ENCODE assay signal across 1 cellular context in the genomic region with DNA sequence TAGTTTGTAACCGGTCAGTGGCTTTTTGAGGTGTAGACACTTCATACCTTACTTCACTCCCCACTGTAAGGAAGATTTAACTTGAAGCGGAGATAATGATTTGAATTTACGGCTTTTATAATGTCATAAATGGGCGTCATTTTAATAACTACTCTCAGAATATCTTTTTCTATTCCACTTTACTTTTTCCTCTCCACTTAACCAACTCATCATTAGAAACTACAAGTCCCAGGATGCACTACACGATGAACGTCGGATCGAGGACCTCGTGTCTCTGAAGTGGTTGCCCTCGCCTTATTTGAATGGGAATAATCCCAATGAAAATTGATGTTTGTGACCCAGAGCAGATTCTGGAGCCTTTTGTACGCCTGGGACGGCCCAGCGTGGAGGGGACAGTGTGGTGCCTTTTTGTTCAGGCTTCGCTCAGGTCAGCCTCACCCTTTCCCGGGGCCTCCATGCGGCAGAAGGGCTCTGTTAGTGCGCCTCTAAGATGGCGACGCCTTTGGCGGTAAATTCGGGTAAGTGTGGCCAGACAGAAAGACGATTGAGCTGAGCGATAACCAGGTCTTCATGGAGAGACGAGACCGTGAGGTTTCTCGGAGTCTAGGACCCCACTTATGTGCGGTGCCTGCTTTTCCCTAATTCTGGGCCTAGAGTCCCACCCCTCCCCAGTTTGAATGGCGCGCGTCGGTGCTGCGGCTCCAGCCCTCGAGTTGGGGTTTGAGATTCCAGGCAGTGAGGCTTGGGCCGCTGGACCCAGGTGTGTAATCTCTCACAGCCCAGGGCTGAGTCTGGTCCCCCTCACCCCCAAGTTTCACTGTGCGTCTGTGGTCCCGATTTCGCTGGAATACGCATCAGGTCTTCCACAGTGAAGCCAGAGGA.
TF ChIP-seq lines count a peak whose summit lies in the region.

A gene with protein sequence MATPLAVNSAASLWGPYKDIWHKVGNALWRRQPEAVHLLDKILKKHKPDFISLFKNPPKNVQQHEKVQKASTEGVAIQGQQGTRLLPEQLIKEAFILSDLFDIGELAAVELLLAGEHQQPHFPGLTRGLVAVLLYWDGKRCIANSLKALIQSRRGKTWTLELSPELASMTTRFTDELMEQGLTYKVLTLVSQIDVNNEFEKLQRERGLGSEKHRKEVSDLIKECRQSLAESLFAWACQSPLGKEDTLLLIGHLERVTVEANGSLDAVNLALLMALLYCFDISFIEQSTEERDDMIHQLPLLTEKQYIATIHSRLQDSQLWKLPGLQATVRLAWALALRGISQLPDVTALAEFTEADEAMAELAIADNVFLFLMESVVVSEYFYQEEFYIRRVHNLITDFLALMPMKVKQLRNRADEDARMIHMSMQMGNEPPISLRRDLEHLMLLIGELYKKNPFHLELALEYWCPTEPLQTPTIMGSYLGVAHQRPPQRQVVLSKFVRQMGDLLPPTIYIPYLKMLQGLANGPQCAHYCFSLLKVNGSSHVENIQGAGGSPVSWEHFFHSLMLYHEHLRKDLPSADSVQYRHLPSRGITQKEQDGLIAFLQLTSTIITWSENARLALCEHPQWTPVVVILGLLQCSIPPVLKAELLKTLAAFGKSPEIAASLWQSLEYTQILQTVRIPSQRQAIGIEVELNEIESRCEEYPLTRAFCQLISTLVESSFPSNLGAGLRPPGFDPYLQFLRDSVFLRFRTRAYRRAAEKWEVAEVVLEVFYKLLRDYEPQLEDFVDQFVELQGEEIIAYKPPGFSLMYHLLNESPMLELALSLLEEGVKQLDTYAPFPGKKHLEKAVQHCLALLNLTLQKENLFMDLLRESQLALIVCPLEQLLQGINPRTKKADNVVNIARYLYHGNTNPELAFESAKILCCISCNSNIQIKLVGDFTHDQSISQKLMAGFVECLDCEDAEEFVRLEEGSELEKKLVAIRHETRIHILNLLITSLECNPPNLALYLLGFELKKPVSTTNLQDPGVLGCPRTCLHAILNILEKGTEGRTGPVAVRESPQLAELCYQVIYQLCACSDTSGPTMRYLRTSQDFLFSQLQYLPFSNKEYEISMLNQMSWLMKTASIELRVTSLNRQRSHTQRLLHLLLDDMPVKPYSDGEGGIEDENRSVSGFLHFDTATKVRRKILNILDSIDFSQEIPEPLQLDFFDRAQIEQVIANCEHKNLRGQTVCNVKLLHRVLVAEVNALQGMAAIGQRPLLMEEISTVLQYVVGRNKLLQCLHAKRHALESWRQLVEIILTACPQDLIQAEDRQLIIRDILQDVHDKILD (N-terminal part only) (plus strand): TSS at position 463 of the 882 bp plus-strand sequence. CDS start 28 bp downstream, at position 491.

TF ChIP-seq in HepG2, 621 proteins besides CTCF, POLR2A, EP300 and RAD21 (continued from another document and continues in another):
- TF ChIP-seq ZNF280D (CRISPR knock-in tag; IDR thresholded peaks at IDR 0.05), result no peak
- TF ChIP-seq ZNF770 (CRISPR knock-in tag; IDR thresholded peaks at IDR 0.05), result peak; percentile 63; the same call in 1 of the 2 replicates
- TF ChIP-seq, protein P1, sequence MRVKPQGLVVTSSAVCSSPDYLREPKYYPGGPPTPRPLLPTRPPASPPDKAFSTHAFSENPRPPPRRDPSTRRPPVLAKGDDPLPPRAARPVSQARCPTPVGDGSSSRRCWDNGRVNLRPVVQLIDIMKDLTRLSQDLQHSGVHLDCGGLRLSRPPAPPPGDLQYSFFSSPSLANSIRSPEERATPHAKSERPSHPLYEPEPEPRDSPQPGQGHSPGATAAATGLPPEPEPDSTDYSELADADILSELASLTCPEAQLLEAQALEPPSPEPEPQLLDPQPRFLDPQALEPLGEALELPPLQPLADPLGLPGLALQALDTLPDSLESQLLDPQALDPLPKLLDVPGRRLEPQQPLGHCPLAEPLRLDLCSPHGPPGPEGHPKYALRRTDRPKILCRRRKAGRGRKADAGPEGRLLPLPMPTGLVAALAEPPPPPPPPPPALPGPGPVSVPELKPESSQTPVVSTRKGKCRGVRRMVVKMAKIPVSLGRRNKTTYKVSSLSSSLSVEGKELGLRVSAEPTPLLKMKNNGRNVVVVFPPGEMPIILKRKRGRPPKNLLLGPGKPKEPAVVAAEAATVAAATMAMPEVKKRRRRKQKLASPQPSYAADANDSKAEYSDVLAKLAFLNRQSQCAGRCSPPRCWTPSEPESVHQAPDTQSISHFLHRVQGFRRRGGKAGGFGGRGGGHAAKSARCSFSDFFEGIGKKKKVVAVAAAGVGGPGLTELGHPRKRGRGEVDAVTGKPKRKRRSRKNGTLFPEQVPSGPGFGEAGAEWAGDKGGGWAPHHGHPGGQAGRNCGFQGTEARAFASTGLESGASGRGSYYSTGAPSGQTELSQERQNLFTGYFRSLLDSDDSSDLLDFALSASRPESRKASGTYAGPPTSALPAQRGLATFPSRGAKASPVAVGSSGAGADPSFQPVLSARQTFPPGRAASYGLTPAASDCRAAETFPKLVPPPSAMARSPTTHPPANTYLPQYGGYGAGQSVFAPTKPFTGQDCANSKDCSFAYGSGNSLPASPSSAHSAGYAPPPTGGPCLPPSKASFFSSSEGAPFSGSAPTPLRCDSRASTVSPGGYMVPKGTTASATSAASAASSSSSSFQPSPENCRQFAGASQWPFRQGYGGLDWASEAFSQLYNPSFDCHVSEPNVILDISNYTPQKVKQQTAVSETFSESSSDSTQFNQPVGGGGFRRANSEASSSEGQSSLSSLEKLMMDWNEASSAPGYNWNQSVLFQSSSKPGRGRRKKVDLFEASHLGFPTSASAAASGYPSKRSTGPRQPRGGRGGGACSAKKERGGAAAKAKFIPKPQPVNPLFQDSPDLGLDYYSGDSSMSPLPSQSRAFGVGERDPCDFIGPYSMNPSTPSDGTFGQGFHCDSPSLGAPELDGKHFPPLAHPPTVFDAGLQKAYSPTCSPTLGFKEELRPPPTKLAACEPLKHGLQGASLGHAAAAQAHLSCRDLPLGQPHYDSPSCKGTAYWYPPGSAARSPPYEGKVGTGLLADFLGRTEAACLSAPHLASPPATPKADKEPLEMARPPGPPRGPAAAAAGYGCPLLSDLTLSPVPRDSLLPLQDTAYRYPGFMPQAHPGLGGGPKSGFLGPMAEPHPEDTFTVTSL (CRISPR knock-in tag; IDR thresholded peaks at IDR 0.05; ENCODE audit: borderline replicate concordance), result no peak
- peak; percentile 79; the same call in 1 of the 2 replicates for TF ChIP-seq ZSCAN21 (CRISPR knock-in tag; IDR thresholded peaks at IDR 0.05; ENCODE audit: borderline replicate concordance)
- no peak for TF ChIP-seq EED (CRISPR knock-in tag; IDR thresholded peaks at IDR 0.05)
- 0 out of 2 replicates have a peak, but pooled peaks have one; percentile 66 for TF ChIP-seq ZNF317 (CRISPR knock-in tag; IDR thresholded peaks at IDR 0.05)
- no peak; the same call in 1 of the 2 replicates for TF ChIP-seq DDIT3 (CRISPR knock-in tag; IDR thresholded peaks at IDR 0.05)
- no peak for TF ChIP-seq FUBP1 (CRISPR knock-in tag; IDR thresholded peaks at IDR 0.05; ENCODE audit: borderline replicate concordance)
- peak; percentile 95 for TF ChIP-seq CREM (IDR thresholded peaks at IDR 0.05)
- TF ChIP-seq CREM (CRISPR knock-in tag; IDR thresholded peaks at IDR 0.05), result no peak
- TF ChIP-seq ZNF18 (CRISPR knock-in tag; IDR thresholded peaks at IDR 0.05; ENCODE audit: insufficient replicate concordance), result peak; percentile 82
- TF ChIP-seq, protein P2, sequence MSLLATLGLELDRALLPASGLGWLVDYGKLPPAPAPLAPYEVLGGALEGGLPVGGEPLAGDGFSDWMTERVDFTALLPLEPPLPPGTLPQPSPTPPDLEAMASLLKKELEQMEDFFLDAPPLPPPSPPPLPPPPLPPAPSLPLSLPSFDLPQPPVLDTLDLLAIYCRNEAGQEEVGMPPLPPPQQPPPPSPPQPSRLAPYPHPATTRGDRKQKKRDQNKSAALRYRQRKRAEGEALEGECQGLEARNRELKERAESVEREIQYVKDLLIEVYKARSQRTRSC (CRISPR knock-in tag; IDR thresholded peaks at IDR 0.05; ENCODE audit: low read depth), result no peak
- TF ChIP-seq ZBTB7B (CRISPR knock-in tag; IDR thresholded peaks at IDR 0.05), result peak; percentile 37; the same call in 1 of the 2 replicates
- TF ChIP-seq FOSL1 (CRISPR knock-in tag; IDR thresholded peaks at IDR 0.05; ENCODE audit: borderline replicate concordance), result no peak
- TF ChIP-seq NCOR1 (IDR thresholded peaks at IDR 0.05; ENCODE audit: borderline replicate concordance, low read length), result no peak; the same call in 1 of the 2 replicates
- TF ChIP-seq DRAP1 (CRISPR knock-in tag; IDR thresholded peaks at IDR 0.05), result peak; percentile 54; the same call in 1 of the 2 replicates
- no peak for TF ChIP-seq CREBL2 (CRISPR knock-in tag; IDR thresholded peaks at IDR 0.05; ENCODE audit: borderline replicate concordance)
- TF ChIP-seq GLI4 (CRISPR knock-in tag; IDR thresholded peaks at IDR 0.05; ENCODE audit: borderline replicate concordance), result no peak
- TF ChIP-seq, protein P3, sequence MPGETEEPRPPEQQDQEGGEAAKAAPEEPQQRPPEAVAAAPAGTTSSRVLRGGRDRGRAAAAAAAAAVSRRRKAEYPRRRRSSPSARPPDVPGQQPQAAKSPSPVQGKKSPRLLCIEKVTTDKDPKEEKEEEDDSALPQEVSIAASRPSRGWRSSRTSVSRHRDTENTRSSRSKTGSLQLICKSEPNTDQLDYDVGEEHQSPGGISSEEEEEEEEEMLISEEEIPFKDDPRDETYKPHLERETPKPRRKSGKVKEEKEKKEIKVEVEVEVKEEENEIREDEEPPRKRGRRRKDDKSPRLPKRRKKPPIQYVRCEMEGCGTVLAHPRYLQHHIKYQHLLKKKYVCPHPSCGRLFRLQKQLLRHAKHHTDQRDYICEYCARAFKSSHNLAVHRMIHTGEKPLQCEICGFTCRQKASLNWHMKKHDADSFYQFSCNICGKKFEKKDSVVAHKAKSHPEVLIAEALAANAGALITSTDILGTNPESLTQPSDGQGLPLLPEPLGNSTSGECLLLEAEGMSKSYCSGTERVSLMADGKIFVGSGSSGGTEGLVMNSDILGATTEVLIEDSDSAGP (CRISPR knock-in tag; IDR thresholded peaks at IDR 0.05; ENCODE audit: borderline replicate concordance), result peak; percentile 82; the same call in 1 of the 2 replicates
- no peak; the same call in 1 of the 2 replicates for TF ChIP-seq NCOA1 (CRISPR knock-in tag; IDR thresholded peaks at IDR 0.05)
- peak; percentile 61; the same call in 1 of the 2 replicates for TF ChIP-seq ZNF225 (CRISPR knock-in tag; IDR thresholded peaks at IDR 0.05)
